Comparison of ENCODE assay signal across 22 cellular contexts in genomic region chr1:68608289-68608688, GRCh38.
"Had no signal": no experiment of that assay in that cellular context is flagged by ENCODE, and none has a peak within 500 bp of the region (broad histone marks: within the 10 kb centered on the region; RNA-seq: fewer than 3 reads in every experiment).

No MANE protein-coding gene starts in this region.

- DNase-seq: IMR-90, Karpas-422, KG1, MM.1S, NCI-H1092 treated with DMSO at 0.1 percent for 48 hours, NCI-H1436, NCI-H187, NCI-H2029, NCI-H2081 treated with DMSO at 0.1 percent for 48 hours, NCI-H2171, NCI-H226, NCI-H446, NCI-H510A, NCI-H524 treated with DMSO at 0.1 percent for 48 hours, NCI-H69, NCI-H774, Right ventricle myocardium superior, RPMI8226, SIG-M5 had no signal

- H3K36me3 ChIP-seq: SJSA1 had no signal

- H3K27me3 ChIP-seq: SJSA1 had no signal

- FAIRE-seq: RCC 7860 had no signal

- H3K4me3 ChIP-seq: SJSA1, SK-N-MC had no signal

- H3K4me1 ChIP-seq: SJSA1 had no signal

- H3K9me3 ChIP-seq: SJSA1 had no signal

- H3K27ac ChIP-seq: SJSA1, SK-N-MC had no signal
